ENCODE assay signal across 1 cellular context in the genomic region with DNA sequence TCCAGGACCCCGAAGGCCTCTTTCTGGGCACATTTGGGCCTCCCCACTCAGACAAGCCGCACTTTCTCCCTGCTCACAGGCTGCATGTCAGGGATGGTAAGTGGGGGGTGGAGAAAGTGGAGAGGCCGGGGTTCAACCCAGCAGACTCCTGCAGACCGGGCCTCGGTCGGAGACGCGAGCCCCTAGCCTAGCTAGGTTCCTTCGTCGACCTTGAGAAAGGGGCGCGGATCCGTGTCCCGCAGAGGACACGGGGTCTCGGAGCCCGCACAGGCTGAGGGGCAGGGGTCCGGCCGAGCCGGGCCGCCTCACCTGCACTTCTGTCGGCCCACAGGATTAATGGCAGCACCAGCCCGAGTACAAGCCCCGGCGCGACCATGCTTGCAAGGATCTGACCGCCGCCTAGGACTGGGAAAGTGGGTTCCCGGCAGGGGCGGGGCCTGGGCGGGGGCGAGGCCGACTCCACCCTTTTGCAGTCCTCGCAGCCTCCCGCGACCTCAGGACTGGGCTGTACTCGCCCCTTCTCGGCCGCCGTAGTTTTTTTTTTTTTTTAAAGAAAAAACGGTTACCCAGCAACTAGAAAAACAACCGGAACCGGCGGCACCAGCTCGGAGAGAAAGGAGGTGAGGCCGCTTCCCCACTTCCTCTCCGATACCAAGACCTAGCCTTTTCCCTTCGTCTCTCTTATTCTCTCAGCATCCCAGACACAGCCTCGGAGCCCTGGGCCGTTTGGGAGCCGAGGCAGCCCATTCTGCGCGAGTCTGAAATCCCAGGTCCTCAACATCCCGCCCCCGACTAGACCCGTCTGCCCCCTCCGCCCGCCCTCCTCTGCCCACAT.
TF ChIP-seq lines count a peak whose summit lies in the region.

A gene with protein sequence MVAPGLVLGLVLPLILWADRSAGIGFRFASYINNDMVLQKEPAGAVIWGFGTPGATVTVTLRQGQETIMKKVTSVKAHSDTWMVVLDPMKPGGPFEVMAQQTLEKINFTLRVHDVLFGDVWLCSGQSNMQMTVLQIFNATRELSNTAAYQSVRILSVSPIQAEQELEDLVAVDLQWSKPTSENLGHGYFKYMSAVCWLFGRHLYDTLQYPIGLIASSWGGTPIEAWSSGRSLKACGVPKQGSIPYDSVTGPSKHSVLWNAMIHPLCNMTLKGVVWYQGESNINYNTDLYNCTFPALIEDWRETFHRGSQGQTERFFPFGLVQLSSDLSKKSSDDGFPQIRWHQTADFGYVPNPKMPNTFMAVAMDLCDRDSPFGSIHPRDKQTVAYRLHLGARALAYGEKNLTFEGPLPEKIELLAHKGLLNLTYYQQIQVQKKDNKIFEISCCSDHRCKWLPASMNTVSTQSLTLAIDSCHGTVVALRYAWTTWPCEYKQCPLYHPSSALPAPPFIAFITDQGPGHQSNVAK (minus strand): TSS at position 407 of the 835 bp plus-strand sequence. CDS start 31 bp downstream, at position 376.
A gene (plus strand): TSS at position 572 of the 835 bp plus-strand sequence. CDS start 1,361 bp downstream, outside the sequence.

TF ChIP-seq in K562, 482 proteins besides CTCF, POLR2A, EP300 and RAD21 (continued from another document and continues in another):
- TF ChIP-seq, protein P1, sequence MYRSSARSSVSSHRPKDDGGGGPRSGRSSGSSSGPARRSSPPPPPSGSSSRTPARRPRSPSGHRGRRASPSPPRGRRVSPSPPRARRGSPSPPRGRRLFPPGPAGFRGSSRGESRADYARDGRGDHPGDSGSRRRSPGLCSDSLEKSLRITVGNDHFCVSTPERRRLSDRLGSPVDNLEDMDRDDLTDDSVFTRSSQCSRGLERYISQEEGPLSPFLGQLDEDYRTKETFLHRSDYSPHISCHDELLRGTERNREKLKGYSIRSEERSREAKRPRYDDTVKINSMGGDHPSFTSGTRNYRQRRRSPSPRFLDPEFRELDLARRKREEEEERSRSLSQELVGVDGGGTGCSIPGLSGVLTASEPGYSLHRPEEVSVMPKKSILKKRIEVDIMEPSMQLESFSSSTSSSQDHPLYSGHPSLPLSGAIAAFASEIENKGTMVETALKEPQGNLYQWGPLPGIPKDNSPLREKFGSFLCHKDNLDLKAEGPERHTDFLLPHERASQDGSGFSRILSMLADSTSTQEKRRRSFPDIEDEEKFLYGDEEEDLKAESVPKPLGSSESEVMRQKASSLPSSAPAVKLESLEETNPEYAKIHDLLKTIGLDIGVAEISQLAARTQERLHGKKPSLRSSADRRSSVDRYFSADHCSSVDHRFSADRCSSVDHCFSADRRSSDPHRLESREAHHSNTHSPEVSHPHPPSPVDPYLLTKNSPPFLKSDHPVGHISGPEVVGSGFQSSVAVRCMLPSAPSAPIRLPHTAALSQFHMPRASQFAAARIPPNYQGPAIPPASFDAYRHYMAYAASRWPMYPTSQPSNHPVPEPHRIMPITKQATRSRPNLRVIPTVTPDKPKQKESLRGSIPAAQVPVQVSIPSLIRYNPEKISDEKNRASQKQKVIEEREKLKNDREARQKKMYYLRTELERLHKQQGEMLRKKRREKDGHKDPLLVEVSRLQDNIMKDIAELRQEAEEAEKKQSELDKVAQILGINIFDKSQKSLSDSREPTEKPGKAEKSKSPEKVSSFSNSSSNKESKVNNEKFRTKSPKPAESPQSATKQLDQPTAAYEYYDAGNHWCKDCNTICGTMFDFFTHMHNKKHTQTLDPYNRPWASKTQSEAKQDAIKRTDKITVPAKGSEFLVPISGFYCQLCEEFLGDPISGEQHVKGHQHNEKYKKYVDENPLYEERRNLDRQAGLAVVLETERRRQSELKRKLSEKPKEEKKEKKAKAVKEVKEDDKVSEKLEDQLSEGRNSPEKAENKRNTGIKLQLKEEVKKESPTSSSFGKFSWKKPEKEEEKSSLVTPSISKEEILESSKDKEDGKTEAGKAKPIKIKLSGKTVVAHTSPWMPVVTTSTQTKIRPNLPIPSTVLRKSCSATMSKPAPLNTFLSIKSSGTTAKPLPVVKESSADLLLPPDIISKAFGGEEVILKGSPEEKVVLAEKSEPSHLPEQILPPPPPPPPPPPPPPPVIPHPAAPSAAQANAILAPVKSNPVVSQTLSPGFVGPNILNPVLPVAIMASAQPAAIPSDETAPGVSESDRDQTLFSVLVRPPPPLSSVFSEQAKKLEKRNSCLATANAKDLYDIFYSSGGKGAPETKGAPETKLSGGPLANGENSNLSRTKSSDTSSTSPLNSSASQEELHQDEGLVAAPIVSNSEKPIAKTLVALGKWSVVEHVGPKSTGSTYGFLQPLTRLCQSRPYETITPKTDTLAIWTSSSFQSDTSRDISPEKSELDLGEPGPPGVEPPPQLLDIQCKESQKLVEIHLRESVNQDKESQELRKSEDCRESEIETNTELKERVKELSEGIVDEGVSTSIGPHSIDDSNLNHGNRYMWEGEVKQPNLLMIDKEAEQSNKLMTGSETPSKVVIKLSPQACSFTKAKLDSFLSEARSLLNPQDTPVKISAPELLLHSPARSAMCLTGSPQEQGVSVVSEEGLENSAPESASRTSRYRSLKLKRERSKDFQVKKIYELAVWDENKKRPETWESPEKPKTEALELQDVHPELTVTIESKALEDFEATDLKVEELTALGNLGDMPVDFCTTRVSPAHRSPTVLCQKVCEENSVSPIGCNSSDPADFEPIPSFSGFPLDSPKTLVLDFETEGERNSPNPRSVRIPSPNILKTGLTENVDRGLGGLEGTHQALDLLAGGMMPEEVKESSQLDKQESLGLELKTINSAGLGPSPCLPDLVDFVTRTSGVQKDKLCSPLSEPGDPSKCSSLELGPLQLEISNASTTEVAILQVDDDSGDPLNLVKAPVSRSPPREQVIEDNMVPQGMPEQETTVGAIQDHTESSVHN (IDR thresholded peaks at IDR 0.05; ENCODE audit: borderline replicate concordance in 1 of 2, low read depth in 1 of 2), result no peak
- TF ChIP-seq SMARCC2 (IDR thresholded peaks at IDR 0.05; ENCODE audit: low read depth), result no peak
- no peak for TF ChIP-seq NFIX (CRISPR knock-in tag; IDR thresholded peaks at IDR 0.05; ENCODE audit: low read depth)
- TF ChIP-seq ARID2 (IDR thresholded peaks at IDR 0.05), result no peak
- TF ChIP-seq, protein P2, sequence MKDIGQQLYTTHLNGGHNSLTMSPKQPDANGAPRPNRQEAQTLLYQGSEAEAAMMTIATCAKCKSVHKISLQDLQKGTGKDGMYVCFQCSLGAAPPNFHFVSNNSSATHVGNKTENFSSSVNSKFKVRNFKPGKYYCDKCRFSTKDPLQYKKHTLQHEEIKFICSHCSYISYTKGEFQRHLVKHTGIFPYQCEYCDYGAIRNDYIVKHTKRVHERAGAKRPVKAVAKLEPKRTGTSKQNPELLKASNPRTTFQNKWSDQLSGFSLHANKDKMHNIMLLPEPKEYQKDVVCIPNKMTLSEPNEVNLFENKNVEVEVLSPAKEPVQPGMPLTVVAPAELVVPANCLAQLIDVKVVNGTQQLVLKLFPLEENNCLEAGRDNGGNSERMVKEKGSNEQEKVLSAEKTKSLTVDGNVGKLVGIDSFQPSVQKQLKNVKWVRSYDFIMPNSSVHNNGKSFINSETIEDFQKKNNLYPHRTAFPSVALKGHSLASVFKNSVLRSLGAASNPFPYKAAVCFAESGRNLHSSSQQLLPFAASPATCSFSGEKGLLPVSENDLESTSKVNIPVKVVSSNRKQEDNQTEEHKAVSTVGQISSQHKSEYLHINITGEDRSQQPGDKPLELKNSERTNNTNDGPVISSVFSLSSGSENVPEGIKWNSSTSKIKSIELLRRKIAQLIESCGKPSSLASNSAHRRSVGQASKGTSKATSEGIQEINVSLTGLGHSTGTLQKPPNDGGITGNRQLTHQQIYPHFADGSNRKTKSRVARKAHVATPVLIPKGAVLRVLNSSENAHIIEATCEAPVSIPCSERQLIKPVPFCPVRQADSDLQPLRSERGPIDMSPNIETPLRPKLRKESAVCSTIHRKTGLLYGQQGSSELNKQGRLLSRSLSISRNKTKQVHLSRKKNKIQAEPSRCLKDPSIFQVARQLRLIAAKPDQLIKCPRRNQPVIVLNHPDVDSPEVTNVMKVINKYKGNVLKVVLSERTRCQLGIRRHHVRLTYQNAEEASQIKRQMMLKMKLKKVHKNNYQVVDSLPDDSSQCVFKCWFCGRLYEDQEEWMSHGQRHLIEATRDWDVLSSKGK (CRISPR knock-in tag; IDR thresholded peaks at IDR 0.05), result no peak
- TF ChIP-seq ZNF146 (CRISPR knock-in tag; IDR thresholded peaks at IDR 0.05; ENCODE audit: unreplicated experiment), result no peak
- no peak for TF ChIP-seq NFE2 (IDR thresholded peaks at IDR 0.05; ENCODE audit: low read depth)
- TF ChIP-seq, protein P3, sequence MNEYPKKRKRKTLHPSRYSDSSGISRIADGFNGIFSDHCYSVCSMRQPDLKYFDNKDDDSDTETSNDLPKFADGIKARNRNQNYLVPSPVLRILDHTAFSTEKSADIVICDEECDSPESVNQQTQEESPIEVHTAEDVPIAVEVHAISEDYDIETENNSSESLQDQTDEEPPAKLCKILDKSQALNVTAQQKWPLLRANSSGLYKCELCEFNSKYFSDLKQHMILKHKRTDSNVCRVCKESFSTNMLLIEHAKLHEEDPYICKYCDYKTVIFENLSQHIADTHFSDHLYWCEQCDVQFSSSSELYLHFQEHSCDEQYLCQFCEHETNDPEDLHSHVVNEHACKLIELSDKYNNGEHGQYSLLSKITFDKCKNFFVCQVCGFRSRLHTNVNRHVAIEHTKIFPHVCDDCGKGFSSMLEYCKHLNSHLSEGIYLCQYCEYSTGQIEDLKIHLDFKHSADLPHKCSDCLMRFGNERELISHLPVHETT (CRISPR knock-in tag; conservative IDR thresholded peaks at IDR 0.05 in 1 of 2, IDR thresholded peaks at IDR 0.05 in 1 of 2), result no peak
- TF ChIP-seq, protein P4, sequence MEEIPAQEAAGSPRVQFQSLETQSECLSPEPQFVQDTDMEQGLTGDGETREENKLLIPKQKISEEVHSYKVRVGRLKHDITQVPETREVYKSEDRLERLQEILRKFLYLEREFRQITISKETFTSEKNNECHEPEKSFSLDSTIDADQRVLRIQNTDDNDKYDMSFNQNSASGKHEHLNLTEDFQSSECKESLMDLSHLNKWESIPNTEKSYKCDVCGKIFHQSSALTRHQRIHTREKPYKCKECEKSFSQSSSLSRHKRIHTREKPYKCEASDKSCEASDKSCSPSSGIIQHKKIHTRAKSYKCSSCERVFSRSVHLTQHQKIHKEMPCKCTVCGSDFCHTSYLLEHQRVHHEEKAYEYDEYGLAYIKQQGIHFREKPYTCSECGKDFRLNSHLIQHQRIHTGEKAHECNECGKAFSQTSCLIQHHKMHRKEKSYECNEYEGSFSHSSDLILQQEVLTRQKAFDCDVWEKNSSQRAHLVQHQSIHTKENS (CRISPR knock-in tag; IDR thresholded peaks at IDR 0.05), result no peak
- no peak for TF ChIP-seq ZNF165 (CRISPR knock-in tag; IDR thresholded peaks at IDR 0.05; ENCODE audit: borderline replicate concordance)
- TF ChIP-seq ZKSCAN3 (CRISPR knock-in tag; IDR thresholded peaks at IDR 0.05), result no peak
- no peak for TF ChIP-seq IRF2 (CRISPR knock-in tag; IDR thresholded peaks at IDR 0.05)
- TF ChIP-seq, protein P5, sequence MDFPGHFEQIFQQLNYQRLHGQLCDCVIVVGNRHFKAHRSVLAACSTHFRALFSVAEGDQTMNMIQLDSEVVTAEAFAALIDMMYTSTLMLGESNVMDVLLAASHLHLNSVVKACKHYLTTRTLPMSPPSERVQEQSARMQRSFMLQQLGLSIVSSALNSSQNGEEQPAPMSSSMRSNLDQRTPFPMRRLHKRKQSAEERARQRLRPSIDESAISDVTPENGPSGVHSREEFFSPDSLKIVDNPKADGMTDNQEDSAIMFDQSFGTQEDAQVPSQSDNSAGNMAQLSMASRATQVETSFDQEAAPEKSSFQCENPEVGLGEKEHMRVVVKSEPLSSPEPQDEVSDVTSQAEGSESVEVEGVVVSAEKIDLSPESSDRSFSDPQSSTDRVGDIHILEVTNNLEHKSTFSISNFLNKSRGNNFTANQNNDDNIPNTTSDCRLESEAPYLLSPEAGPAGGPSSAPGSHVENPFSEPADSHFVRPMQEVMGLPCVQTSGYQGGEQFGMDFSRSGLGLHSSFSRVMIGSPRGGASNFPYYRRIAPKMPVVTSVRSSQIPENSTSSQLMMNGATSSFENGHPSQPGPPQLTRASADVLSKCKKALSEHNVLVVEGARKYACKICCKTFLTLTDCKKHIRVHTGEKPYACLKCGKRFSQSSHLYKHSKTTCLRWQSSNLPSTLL (IDR thresholded peaks at IDR 0.05), result no peak
- TF ChIP-seq, protein P6, sequence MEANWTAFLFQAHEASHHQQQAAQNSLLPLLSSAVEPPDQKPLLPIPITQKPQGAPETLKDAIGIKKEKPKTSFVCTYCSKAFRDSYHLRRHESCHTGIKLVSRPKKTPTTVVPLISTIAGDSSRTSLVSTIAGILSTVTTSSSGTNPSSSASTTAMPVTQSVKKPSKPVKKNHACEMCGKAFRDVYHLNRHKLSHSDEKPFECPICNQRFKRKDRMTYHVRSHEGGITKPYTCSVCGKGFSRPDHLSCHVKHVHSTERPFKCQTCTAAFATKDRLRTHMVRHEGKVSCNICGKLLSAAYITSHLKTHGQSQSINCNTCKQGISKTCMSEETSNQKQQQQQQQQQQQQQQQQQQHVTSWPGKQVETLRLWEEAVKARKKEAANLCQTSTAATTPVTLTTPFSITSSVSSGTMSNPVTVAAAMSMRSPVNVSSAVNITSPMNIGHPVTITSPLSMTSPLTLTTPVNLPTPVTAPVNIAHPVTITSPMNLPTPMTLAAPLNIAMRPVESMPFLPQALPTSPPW (CRISPR knock-in tag; IDR thresholded peaks at IDR 0.05), result peak; percentile 72
- peak; percentile 89 for TF ChIP-seq SPI1 (IDR thresholded peaks at IDR 0.05; ENCODE audit: borderline replicate concordance, low read depth, low read length)
- TF ChIP-seq NCOR1 (IDR thresholded peaks at IDR 0.05), result no peak
- no peak for TF ChIP-seq PHTF2 (CRISPR knock-in tag; IDR thresholded peaks at IDR 0.05)
- TF ChIP-seq, protein P7, sequence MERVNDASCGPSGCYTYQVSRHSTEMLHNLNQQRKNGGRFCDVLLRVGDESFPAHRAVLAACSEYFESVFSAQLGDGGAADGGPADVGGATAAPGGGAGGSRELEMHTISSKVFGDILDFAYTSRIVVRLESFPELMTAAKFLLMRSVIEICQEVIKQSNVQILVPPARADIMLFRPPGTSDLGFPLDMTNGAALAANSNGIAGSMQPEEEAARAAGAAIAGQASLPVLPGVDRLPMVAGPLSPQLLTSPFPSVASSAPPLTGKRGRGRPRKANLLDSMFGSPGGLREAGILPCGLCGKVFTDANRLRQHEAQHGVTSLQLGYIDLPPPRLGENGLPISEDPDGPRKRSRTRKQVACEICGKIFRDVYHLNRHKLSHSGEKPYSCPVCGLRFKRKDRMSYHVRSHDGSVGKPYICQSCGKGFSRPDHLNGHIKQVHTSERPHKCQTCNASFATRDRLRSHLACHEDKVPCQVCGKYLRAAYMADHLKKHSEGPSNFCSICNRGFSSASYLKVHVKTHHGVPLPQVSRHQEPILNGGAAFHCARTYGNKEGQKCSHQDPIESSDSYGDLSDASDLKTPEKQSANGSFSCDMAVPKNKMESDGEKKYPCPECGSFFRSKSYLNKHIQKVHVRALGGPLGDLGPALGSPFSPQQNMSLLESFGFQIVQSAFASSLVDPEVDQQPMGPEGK (CRISPR knock-in tag; IDR thresholded peaks at IDR 0.05; ENCODE audit: borderline replicate concordance), result no peak
- no peak for TF ChIP-seq ZFP30 (CRISPR knock-in tag; IDR thresholded peaks at IDR 0.05; ENCODE audit: borderline replicate concordance)
- no peak for TF ChIP-seq C11orf30 (IDR thresholded peaks at IDR 0.05; ENCODE audit: low read depth)
